In genomic region chr6:166625356-166625755, GRCh38 we compare ENCODE assay signal across 9 cellular contexts. TPM values are rescaled to one million over a fixed set of nuclear protein-coding genes. Genes with fewer than 3 reads are reported as not detected.
DNase-seq lines count a peak whose midpoint lies in the region; ATAC-seq and TF ChIP-seq lines count a peak whose summit lies in the region.
"Had no signal": no experiment of that assay in that cellular context is flagged by ENCODE, and none has a peak within 500 bp of the region (broad histone marks: within the 10 kb centered on the region; RNA-seq: fewer than 3 reads in every experiment).

No MANE protein-coding gene starts in this region.

- no peaks in the 10 kb centered on the region for H3F3A ChIP-seq in smooth muscle cell (ENCODE audit: low read depth)

- no peaks in the 10 kb centered on the region for H3K36me3 Mint-ChIP-seq in activated CD4-positive, alpha-beta T cell treated with anti-CD3 and anti-CD28 coated beads for 36 hours (ENCODE audit: low read depth)
- no peaks in the 10 kb centered on the region for H3K36me3 Mint-ChIP-seq in activated CD4-positive, alpha-beta memory T cell treated with anti-CD3 and anti-CD28 coated beads for 36 hours

- H3K36me3 ChIP-seq in smooth muscle cell (ENCODE audit: low read depth), result no peaks in the 10 kb centered on the region

- no peaks in the 10 kb centered on the region for H3K27me3 ChIP-seq in smooth muscle cell (ENCODE audit: low read depth)

- 47% methylated on average over 5 of the region's 5 CpGs for WGBS in smooth muscle cell (ENCODE audit: low lambda C conversion rate)

- DNase-seq in activated CD4-positive, alpha-beta T cell treated with anti-CD3 and anti-CD28 coated beads for 36 hours, result no peak
- no peak for DNase-seq in activated CD4-positive, alpha-beta T cell treated with anti-CD3 and anti-CD28 coated beads for 4 hours
- DNase-seq in activated CD4-positive, alpha-beta memory T cell treated with anti-CD3 and anti-CD28 coated beads for 36 hours, result no peak
- peak; percentile 20 for DNase-seq in globus pallidus (ENCODE audit: low spot score)
- DNase-seq in smooth muscle cell (lab: John Stamatoyannopoulos, UW; ENCODE audit: unreplicated experiment), result no peak
- no peak for DNase-seq in occipital lobe (lab: John Stamatoyannopoulos, UW)
- no peak for DNase-seq in DMS53 (lab: John Stamatoyannopoulos, UW)
- DNase-seq in mesenteric fat pad (ENCODE audit: low spot score), result no peak

- no peaks in the 10 kb centered on the region for H3K9me3 Mint-ChIP-seq in activated CD4-positive, alpha-beta T cell treated with anti-CD3 and anti-CD28 coated beads for 36 hours (ENCODE audit: low read depth)
- no peaks in the 10 kb centered on the region for H3K9me3 Mint-ChIP-seq in activated CD4-positive, alpha-beta memory T cell treated with anti-CD3 and anti-CD28 coated beads for 36 hours

- no peak overlapping the region for H2AFZ ChIP-seq in smooth muscle cell (ENCODE audit: low read depth)

- peak overlapping the region; percentile 90 for H3K4me2 ChIP-seq in smooth muscle cell

- no peak for ATAC-seq in activated CD4-positive, alpha-beta T cell treated with anti-CD3 and anti-CD28 coated beads for 36 hours
- ATAC-seq: K562 had no signal

- CTCF ChIA-PET in activated CD4-positive, alpha-beta T cell treated with anti-CD3 and anti-CD28 coated beads for 36 hours (lab: Charles Lee), result no interaction called here
- CTCF ChIA-PET in activated CD4-positive, alpha-beta memory T cell treated with anti-CD3 and anti-CD28 coated beads for 36 hours (lab: Charles Lee), result no interaction called here

- peak overlapping the region; percentile 69 for H3K4me3 ChIP-seq in smooth muscle cell
- H3K4me3 ChIP-seq: K562 had no signal

- H3K79me2 ChIP-seq in smooth muscle cell (ENCODE audit: low read depth), result peaks cover 3% of the 10 kb centered on the region

- H3K4me3 Mint-ChIP-seq in activated CD4-positive, alpha-beta T cell treated with anti-CD3 and anti-CD28 coated beads for 36 hours, result peak overlapping the region; percentile 71
- peak overlapping the region; percentile 76 for H3K4me3 Mint-ChIP-seq in activated CD4-positive, alpha-beta memory T cell treated with anti-CD3 and anti-CD28 coated beads for 36 hours

- H3K27ac ChIP-seq in smooth muscle cell (ENCODE audit: low read depth), result no peak overlapping the region

- H3K27ac Mint-ChIP-seq in activated CD4-positive, alpha-beta T cell treated with anti-CD3 and anti-CD28 coated beads for 36 hours, result no peak overlapping the region
- H3K27ac Mint-ChIP-seq in activated CD4-positive, alpha-beta memory T cell treated with anti-CD3 and anti-CD28 coated beads for 36 hours, result no peak overlapping the region

- peaks cover 7% of the 10 kb centered on the region for H3K4me1 ChIP-seq in smooth muscle cell (ENCODE audit: low read depth)

- POLR2A ChIA-PET in activated CD4-positive, alpha-beta T cell treated with anti-CD3 and anti-CD28 coated beads for 36 hours (lab: Charles Lee), result no interaction called here
- POLR2A ChIA-PET in activated CD4-positive, alpha-beta memory T cell treated with anti-CD3 and anti-CD28 coated beads for 36 hours (lab: Charles Lee), result no interaction called here

- H4K20me1 ChIP-seq in smooth muscle cell (ENCODE audit: low read depth), result no peaks in the 10 kb centered on the region

- TF ChIP-seq CTCF in smooth muscle cell (IDR thresholded peaks at IDR 0.05; ENCODE audit: borderline replicate concordance, insufficient read depth, poor library complexity, severe bottlenecking), result no peak

- H3K27me3 Mint-ChIP-seq in activated CD4-positive, alpha-beta T cell treated with anti-CD3 and anti-CD28 coated beads for 36 hours, result peaks cover 25% of the 10 kb centered on the region
- peaks cover 30% of the 10 kb centered on the region for H3K27me3 Mint-ChIP-seq in activated CD4-positive, alpha-beta memory T cell treated with anti-CD3 and anti-CD28 coated beads for 36 hours

- peaks cover 14% of the 10 kb centered on the region for H3K4me1 Mint-ChIP-seq in activated CD4-positive, alpha-beta T cell treated with anti-CD3 and anti-CD28 coated beads for 36 hours
- H3K4me1 Mint-ChIP-seq in activated CD4-positive, alpha-beta memory T cell treated with anti-CD3 and anti-CD28 coated beads for 36 hours (ENCODE audit: low read depth), result peaks cover 12% of the 10 kb centered on the region

- no peaks in the 10 kb centered on the region for H3K9me3 ChIP-seq in smooth muscle cell (replicated peaks; ENCODE audit: low read depth)

- H3K9ac ChIP-seq in smooth muscle cell (ENCODE audit: low read depth), result no peak overlapping the region

- intact Hi-C loops in activated CD4-positive, alpha-beta T cell treated with anti-CD3 and anti-CD28 coated beads for 36 hours (cut with DNase I, micrococcal nuclease), result loop anchor here (5.0 to 10.0 kb wide), 3 partner anchors 208 to 727 kb away; no protein-coding TSS in a partner anchor
- intact Hi-C loops in activated CD4-positive, alpha-beta memory T cell treated with anti-CD3 and anti-CD28 coated beads for 36 hours (cut with micrococcal nuclease), result loop anchor here (10.0 kb wide), 2 partner anchors 321 to 371 kb away; partner anchors contain the start of gene PRR18

RNA-seq across cellular contexts. Expression of gene RPS6KA2, which starts 1.7 kb away (rescaled TPM):
- total RNA-seq in activated CD4-positive, alpha-beta T cell treated with anti-CD3 and anti-CD28 coated beads for 36 hours, result 10 to 100 TPM in 1 of 2 experiments, 1 to 10 TPM in 1; 9.3 to 10.9 TPM
- 1 to 10 TPM; 7.7 to 7.9 TPM for total RNA-seq in activated CD4-positive, alpha-beta memory T cell treated with anti-CD3 and anti-CD28 coated beads for 36 hours
- total RNA-seq in smooth muscle cell (7.8 and 10.5 TPM in 2 replicates), occipital lobe (18.4 TPM), mesenteric fat pad (45.2 TPM)
- 10.4 and 12.2 TPM in 2 replicates for polyA plus RNA-seq in smooth muscle cell

RNA-seq across cellular contexts. Expression of gene RAMACL, which starts 38.9 kb away (rescaled TPM):
- total RNA-seq in activated CD4-positive, alpha-beta T cell treated with anti-CD3 and anti-CD28 coated beads for 36 hours, result under 1 TPM; 0.30 to 0.41 TPM
- total RNA-seq in activated CD4-positive, alpha-beta memory T cell treated with anti-CD3 and anti-CD28 coated beads for 36 hours, result under 1 TPM; 0.29 to 0.31 TPM
- total RNA-seq in smooth muscle cell (0.13 and 0.99 TPM in 2 replicates), occipital lobe (1.2 TPM), mesenteric fat pad (3.2 TPM)
- polyA plus RNA-seq in smooth muscle cell, result 0.14 and 0.89 TPM in 2 replicates
